Comparison of ENCODE assay signal across 15 cellular contexts in the genomic region with DNA sequence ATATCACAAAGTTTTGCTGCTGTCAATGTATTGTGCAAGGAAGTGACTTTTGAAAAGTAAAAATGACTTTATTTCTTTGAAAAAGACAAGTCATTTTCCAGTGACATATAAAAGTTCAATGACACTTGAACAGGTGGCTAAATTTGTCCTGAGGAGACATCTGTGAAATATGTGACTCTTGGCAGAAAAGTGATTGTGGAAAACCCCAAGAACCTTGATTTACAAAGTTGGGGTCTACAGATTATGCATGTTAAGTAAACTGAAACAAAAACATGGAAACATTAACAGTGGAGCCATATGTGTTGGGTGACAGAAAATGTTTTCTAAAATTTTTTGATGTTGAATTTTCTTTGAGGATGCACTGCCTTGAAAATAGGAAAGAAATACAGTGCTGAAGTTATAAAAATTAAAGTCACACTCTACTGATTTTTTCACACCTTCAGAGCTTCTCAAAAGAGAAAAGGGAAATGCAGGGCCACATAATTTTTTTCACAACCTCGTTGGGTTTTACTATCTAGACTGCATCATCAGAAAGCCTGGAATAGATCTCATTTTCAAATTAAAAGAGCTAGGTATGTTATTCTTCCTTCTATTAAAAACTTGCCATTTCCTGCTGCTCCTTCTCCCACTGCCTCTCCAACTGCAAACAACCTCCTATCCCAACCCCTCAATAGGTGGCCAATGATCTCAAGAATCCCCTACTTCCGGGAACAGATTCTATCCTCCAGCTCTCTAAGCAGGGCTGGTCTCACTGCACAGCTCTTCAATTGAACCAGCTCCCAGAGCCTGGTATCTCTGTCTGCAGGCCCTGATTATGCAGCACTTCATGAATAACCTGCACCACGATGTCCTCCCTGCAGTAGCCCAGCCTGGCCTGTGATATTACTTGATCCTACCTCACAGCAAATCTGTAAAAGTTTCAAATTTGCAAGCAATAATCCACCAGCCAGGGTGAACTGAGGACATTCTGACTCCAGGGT.
"Had no signal": no experiment of that assay in that cellular context is flagged by ENCODE, and none has a peak within 500 bp of the region (broad histone marks: within the 10 kb centered on the region; RNA-seq: fewer than 3 reads in every experiment).

No MANE protein-coding gene starts in this region.

- H3K27ac Mint-ChIP-seq: activated T-helper 2 cell treated with anti-CD3 and anti-CD28 coated beads, Interferon-gamma antibody, Interleukin-2, Interleukin-4, amounts not matched to agents 10 μg/mL and 5 μg/mL and 100 μg/mL, durations not matched to agents 14 hours and 24 hours and 36 hours; dendritic cell treated with granulocyte-macrophage colony-stimulating factor and Interleukin-4, amounts not matched to agents 40 ng/mL and 50 ng/mL, for 4 days; effector memory CD8-positive, alpha-beta T cell; stimulated activated effector memory CD8-positive, alpha-beta T cell treated with anti-CD3 and anti-CD28 coated beads, Interleukin-12 subunit alpha, Interleukin-12 subunit beta, amount 100 ng/mL, for 72 hours had no signal

- H3K4me3 Mint-ChIP-seq: dendritic cell treated with granulocyte-macrophage colony-stimulating factor and Interleukin-4, amounts not matched to agents 40 ng/mL and 50 ng/mL, for 4 days; effector memory CD8-positive, alpha-beta T cell; naive thymus-derived CD4-positive, alpha-beta T cell; stimulated activated effector memory CD8-positive, alpha-beta T cell treated with anti-CD3 and anti-CD28 coated beads, Interleukin-12 subunit alpha, Interleukin-12 subunit beta, amount 100 ng/mL, for 72 hours had no signal

- H3K36me3 Mint-ChIP-seq: stimulated activated effector memory CD8-positive, alpha-beta T cell treated with anti-CD3 and anti-CD28 coated beads, Interleukin-12 subunit alpha, Interleukin-12 subunit beta, amount 100 ng/mL, for 72 hours had no signal

- H3K4me1 Mint-ChIP-seq: stimulated activated effector memory CD8-positive, alpha-beta T cell treated with anti-CD3 and anti-CD28 coated beads, Interleukin-12 subunit alpha, Interleukin-12 subunit beta, amount 100 ng/mL, for 72 hours had no signal

- DNase-seq: activated CD4-positive, CD25-positive, alpha-beta regulatory T cell; activated naive CD4-positive, alpha-beta T cell treated with anti-CD3 and anti-CD28 coated beads, Interleukin-2, amount 50 U/mL, for 16 hours; effector memory CD8-positive, alpha-beta T cell; hypothalamus; kidney glomerular epithelial cell; naive thymus-derived CD4-positive, alpha-beta T cell; posterior cingulate gyrus had no signal

- H3K4me3 ChIP-seq: lung, smooth muscle cell, tibial nerve, vagina had no signal

- H3K9me3 ChIP-seq: vagina had no signal

- H3K4me1 ChIP-seq: tibial nerve, vagina had no signal

- H3K27me3 Mint-ChIP-seq: dendritic cell treated with granulocyte-macrophage colony-stimulating factor and Interleukin-4, amounts not matched to agents 40 ng/mL and 50 ng/mL, for 4 days; effector memory CD8-positive, alpha-beta T cell had no signal

- H3K27me3 ChIP-seq: tibial nerve, vagina had no signal

- H3K36me3 ChIP-seq: tibial nerve, vagina had no signal

- H3K27ac ChIP-seq: epithelial cell of prostate, tibial nerve, vagina had no signal

- H3K4me2 ChIP-seq: smooth muscle cell had no signal

- ATAC-seq: effector memory CD8-positive, alpha-beta T cell; naive thymus-derived CD4-positive, alpha-beta T cell; stimulated activated effector memory CD8-positive, alpha-beta T cell treated with anti-CD3 and anti-CD28 coated beads, Interleukin-12 subunit alpha, Interleukin-12 subunit beta, amount 100 ng/mL, for 72 hours had no signal
